In genomic region chr13:98585946-98586345, GRCh38 we compare ENCODE assay signal across 15 cellular contexts. TPM values are rescaled to one million over a fixed set of nuclear protein-coding genes. Genes with fewer than 3 reads are reported as not detected.
DNase-seq lines count a peak whose midpoint lies in the region; ATAC-seq and TF ChIP-seq lines count a peak whose summit lies in the region.
"Had no signal": no experiment of that assay in that cellular context is flagged by ENCODE, and none has a peak within 500 bp of the region (broad histone marks: within the 10 kb centered on the region; RNA-seq: fewer than 3 reads in every experiment).

No MANE protein-coding gene starts in this region.

- ATAC-seq in CD4-positive, alpha-beta T cell (ENCODE audit: poor library complexity) = no peak
- ATAC-seq in HG02852 (IDR thresholded peaks at IDR 0.05; ENCODE audit: unreplicated experiment) = no peak

- H3K27me3 ChIP-seq in PC-9 (ENCODE audit: insufficient read depth, low read depth) (no peaks in the 10 kb centered on the region), endodermal cell (ENCODE audit: control insufficient read depth, insufficient read depth, low read length, poor library complexity, severe bottlenecking) (no peaks in the 10 kb centered on the region)
- no peaks in the 10 kb centered on the region for H3K27me3 ChIP-seq in CD4-positive, alpha-beta T cell (ENCODE audit: control insufficient read depth, insufficient read depth, low read length)

- CTCF ChIA-PET in PC-9 (lab: Charles Lee) = no interaction called here
- CTCF ChIA-PET in CD4-positive, alpha-beta T cell (lab: Charles Lee) = interaction anchor here (1.0 kb wide), 1 partner anchor 67 kb away, joined by 3 read pairs; no protein-coding TSS in a partner anchor

- H3K9ac ChIP-seq in endodermal cell (ENCODE audit: extremely low read depth, low read length, poor library complexity, severe bottlenecking) = no peak overlapping the region

- H3K27ac ChIP-seq in PC-9 (0 out of 2 replicates have a peak overlapping the region, but pooled peaks have one; percentile 1), endodermal cell (ENCODE audit: low read depth, low read length) (no peak overlapping the region)
- no peak overlapping the region for H3K27ac ChIP-seq in CD4-positive, alpha-beta T cell (ENCODE audit: low read depth, low read length)

- H3K9me2 ChIP-seq in PC-9 (ENCODE audit: insufficient read depth) = no peaks in the 10 kb centered on the region

- intact Hi-C loops in PC-9 (cut with micrococcal nuclease; ENCODE audit: unreplicated experiment) = no loop called here
- intact Hi-C loops in CD4-positive, alpha-beta T cell (cut with DNase I, micrococcal nuclease) = loop anchor here in 1 of 2 experiments (10.0 kb wide), 1 partner anchor 1361 kb away; the partner anchor contains the start of gene MBNL2

- TF ChIP-seq RAD21 in Ishikawa (IDR thresholded peaks at IDR 0.05; ENCODE audit: low read depth) = no peak

- 0 out of 2 replicates have a peak overlapping the region, but pooled peaks have one; percentile 0 for H3K4me2 ChIP-seq in PC-9

- H3K4me3 ChIP-seq in PC-9 (no peak overlapping the region), endodermal cell (ENCODE audit: low read length) (peak overlapping the region; percentile 40)

- TF ChIP-seq EP300 in Ishikawa (IDR thresholded peaks at IDR 0.05; ENCODE audit: borderline replicate concordance) = no peak

- H3K36me3 Mint-ChIP-seq in endodermal cell (ENCODE audit: low read depth) (no peaks in the 10 kb centered on the region), nephron (ENCODE audit: low read depth) (peaks cover 3% of the 10 kb centered on the region)
- no peaks in the 10 kb centered on the region for H3K36me3 Mint-ChIP-seq in CD4-positive, alpha-beta T cell (ENCODE audit: low read depth)
- H3K36me3 Mint-ChIP-seq: CD4-positive, CD25-positive, alpha-beta regulatory T cell had no signal

- peaks cover 41% of the 10 kb centered on the region for H3K4me1 ChIP-seq in PC-9 (replicated peaks; ENCODE audit: insufficient read depth)
- H3K4me1 ChIP-seq in endodermal cell (ENCODE audit: control insufficient read depth, insufficient read depth, low read length) = peaks cover 3% of the 10 kb centered on the region

- no peaks in the 10 kb centered on the region for H3K9me3 ChIP-seq in PC-9 (ENCODE audit: insufficient read depth, low read depth)
- H3K9me3 ChIP-seq in endodermal cell (ENCODE audit: control insufficient read depth, low read length) = peaks cover 12% of the 10 kb centered on the region
- H3K9me3 ChIP-seq in CD4-positive, alpha-beta T cell (ENCODE audit: control insufficient read depth, low read length) = no peaks in the 10 kb centered on the region

- peaks cover 11% of the 10 kb centered on the region; the same call in 1 of the 2 replicates for H3F3A ChIP-seq in PC-9 (ENCODE audit: insufficient read depth, low read depth)

- H3K36me3 ChIP-seq in PC-9 (ENCODE audit: low read depth) (no peaks in the 10 kb centered on the region), endodermal cell (ENCODE audit: control insufficient read depth, insufficient read depth, low read length) (no peaks in the 10 kb centered on the region)

- no peak for DNase-seq in PC-9
- no peak for DNase-seq in endodermal cell
- no peak for DNase-seq in CD4-positive, alpha-beta T cell
- no peak for DNase-seq in hippocampal formation (lab: John Stamatoyannopoulos, UW)
- DNase-seq: CD4-positive, CD25-positive, alpha-beta regulatory T cell; COR-L47; DMS 273 treated with DMSO at 0.1 percent for 48 hours; GOT3; HCEC 1CT; NCI-H1417 treated with DMSO at 0.1 percent for 48 hours; NCI-H187; NCI-H446 treated with DMSO at 0.1 percent for 48 hours had no signal

- no peaks in the 10 kb centered on the region for H3K79me2 ChIP-seq in PC-9 (ENCODE audit: low read depth)

- H3K27me3 Mint-ChIP-seq in endodermal cell (ENCODE audit: insufficient read depth) (no peaks in the 10 kb centered on the region), nephron (ENCODE audit: low read depth) (peaks cover 5% of the 10 kb centered on the region)
- no peaks in the 10 kb centered on the region for H3K27me3 Mint-ChIP-seq in CD4-positive, alpha-beta T cell

- no peak for TF ChIP-seq CTCF in PC-9 (conservative IDR thresholded peaks at IDR 0.05)
- no peak for TF ChIP-seq CTCF in endodermal cell (conservative IDR thresholded peaks at IDR 0.05)
- TF ChIP-seq CTCF in nephron (IDR thresholded peaks at IDR 0.05; ENCODE audit: unreplicated experiment in 3 of 3) = no peak
- TF ChIP-seq CTCF in CD4-positive, alpha-beta T cell (IDR thresholded peaks at IDR 0.05) = no peak

- H3K4me3 Mint-ChIP-seq in endodermal cell (no peak overlapping the region), nephron (no peak overlapping the region)
- H3K4me3 Mint-ChIP-seq in CD4-positive, alpha-beta T cell = no peak overlapping the region
- H3K4me3 Mint-ChIP-seq: CD4-positive, CD25-positive, alpha-beta regulatory T cell had no signal

- H3K4me1 Mint-ChIP-seq in endodermal cell (peaks cover 12% of the 10 kb centered on the region), nephron (peaks cover 51% of the 10 kb centered on the region)
- no peaks in the 10 kb centered on the region for H3K4me1 Mint-ChIP-seq in CD4-positive, alpha-beta T cell (ENCODE audit: low read depth)
- H3K4me1 Mint-ChIP-seq: CD4-positive, CD25-positive, alpha-beta regulatory T cell had no signal

- H3K9me3 Mint-ChIP-seq in endodermal cell = peaks cover 8% of the 10 kb centered on the region
- H3K9me3 Mint-ChIP-seq in nephron = peaks cover 13% of the 10 kb centered on the region
- no peaks in the 10 kb centered on the region for H3K9me3 Mint-ChIP-seq in CD4-positive, alpha-beta T cell

- no TSS peak for BruUV-seq in PC-9 (replicated peaks; lab: Mats Ljungman, UMichigan)

- no peak overlapping the region for H3K27ac Mint-ChIP-seq in endodermal cell
- H3K27ac Mint-ChIP-seq in nephron = peak overlapping the region; percentile 9 to 26 (median 15)
- no peak overlapping the region for H3K27ac Mint-ChIP-seq in CD4-positive, alpha-beta T cell
- H3K27ac Mint-ChIP-seq: CD4-positive, CD25-positive, alpha-beta regulatory T cell had no signal

- POLR2A ChIA-PET in PC-9 (lab: Charles Lee; ENCODE audit: unreplicated experiment) = no interaction called here
- POLR2A ChIA-PET in CD4-positive, alpha-beta T cell (lab: Charles Lee) = interaction anchor here (1.2 kb wide), 1 partner anchor 10 kb away, joined by 3 read pairs; no protein-coding TSS in a partner anchor

- no peaks in the 10 kb centered on the region for H4K20me1 ChIP-seq in PC-9 (ENCODE audit: insufficient read depth)

- WGBS in endodermal cell (ENCODE audit: insufficient coverage in 1 of 2, insufficient read length in 1 of 2), 2 experiments = 80 to 87% methylated on average over 2 to 3 of the region's 3 CpGs

- H2AFZ ChIP-seq in PC-9 = no peak overlapping the region

TF ChIP-seq in Ishikawa, 13 proteins besides CTCF, POLR2A, EP300 and RAD21:
- no peak for TF ChIP-seq TEAD4 (IDR thresholded peaks at IDR 0.05)
- peak; percentile 31 for TF ChIP-seq NFIC (IDR thresholded peaks at IDR 0.05)

RNA-seq across cellular contexts. Expression of gene STK24, which starts 9.0 kb away (rescaled TPM):
- total RNA-seq in PC-9 (2021) = 134 and 139 TPM in 2 replicates
- total RNA-seq in endodermal cell = 100 to 1,000 TPM; 115 to 125 TPM
- polyA plus RNA-seq in endodermal cell (2013, experiment 1 of 2) = 109 TPM
- polyA plus RNA-seq in endodermal cell (2013, experiment 2 of 2) = 110 TPM
- total RNA-seq in CD4-positive, alpha-beta T cell = 10 to 100 TPM; 82.3 to 85.2 TPM

Comparison
In these comparisons a context has a peak if more than half of its experiments do, and no peak if none do; other contexts are left out.
1. H3K27ac Mint-ChIP-seq: peak in nephron (3 of 3); none in endodermal cell (single experiment) and CD4-positive, alpha-beta T cell (single experiment).